15 cellular contexts compared by ENCODE assay signal in genomic region chr4:168850016-168850415, GRCh38.
DNase-seq lines count a peak whose midpoint lies in the region; ATAC-seq and TF ChIP-seq lines count a peak whose summit lies in the region.
"Had no signal": no experiment of that assay in that cellular context is flagged by ENCODE, and none has a peak within 500 bp of the region (broad histone marks: within the 10 kb centered on the region; RNA-seq: fewer than 3 reads in every experiment).

No MANE protein-coding gene starts in this region.

- H4K20me1 ChIP-seq in SK-N-SH (ENCODE audit: insufficient read depth), result peaks cover 19% of the 10 kb centered on the region

- H3K4me1 Mint-ChIP-seq in endodermal cell (peaks cover 37% of the 10 kb centered on the region), neural crest cell (peaks cover 45% of the 10 kb centered on the region)

- H3K27me3 Mint-ChIP-seq in endodermal cell (ENCODE audit: insufficient read depth) (peaks cover 14% of the 10 kb centered on the region), neural crest cell (ENCODE audit: low read depth) (no peaks in the 10 kb centered on the region)

- no peak for DNase-seq in SK-N-SH
- DNase-seq in endodermal cell, result no peak
- no peak for DNase-seq in neural crest cell (ENCODE audit: low read depth, low spot score)
- DNase-seq in tibial artery, result no peak
- no peak for DNase-seq in inferior parietal cortex (ENCODE audit: extremely low spot score)
- DNase-seq in SW 1271 (lab: John Stamatoyannopoulos, UW), result no peak
- no peak for DNase-seq in NCI-H526 (lab: John Stamatoyannopoulos, UW)
- DNase-seq: activated CD4-positive, CD25-positive, alpha-beta regulatory T cell; BE2C; H7; NCI-H2029 treated with DMSO at 0.1 percent for 48 hours; NCI-H526 treated with DMSO at 0.1 percent for 48 hours; PC-9; stimulated activated naive CD4-positive, alpha-beta T cell had no signal

- intact Hi-C loops in tibial artery (cut with DNase I; ENCODE audit: low total_unique reads), result no loop called here

- peak overlapping the region; percentile 14 for H3K4me3 Mint-ChIP-seq in endodermal cell
- H3K4me3 Mint-ChIP-seq in neural crest cell, result peak overlapping the region; percentile 29

- TF ChIP-seq CTCF in SK-N-SH (IDR thresholded peaks at IDR 0.05), result no peak
- TF ChIP-seq CTCF in endodermal cell (conservative IDR thresholded peaks at IDR 0.05), result no peak
- no peak for TF ChIP-seq CTCF in neural crest cell (conservative IDR thresholded peaks at IDR 0.05)
- no peak for TF ChIP-seq CTCF in tibial artery (IDR thresholded peaks at IDR 0.05)

- no peaks in the 10 kb centered on the region for H3K9me2 ChIP-seq in SK-N-SH

- no peaks in the 10 kb centered on the region for H3K27me3 ChIP-seq in SK-N-SH (ENCODE audit: insufficient read depth)
- no peaks in the 10 kb centered on the region for H3K27me3 ChIP-seq in endodermal cell (ENCODE audit: control insufficient read depth, insufficient read depth, low read length, poor library complexity, severe bottlenecking)
- no peaks in the 10 kb centered on the region for H3K27me3 ChIP-seq in tibial artery
- H3K27me3 ChIP-seq: BE2C had no signal

- H3K4me1 ChIP-seq in SK-N-SH (ENCODE audit: control insufficient read depth in 1 of 2, insufficient read depth in 2 of 2, low read depth in 1 of 2, low read length in 1 of 2), result peaks cover 20 to 32% of the 10 kb centered on the region in 2 experiments
- peaks cover 15% of the 10 kb centered on the region for H3K4me1 ChIP-seq in endodermal cell (ENCODE audit: control insufficient read depth, insufficient read depth, low read length)
- H3K4me1 ChIP-seq in tibial artery, result peaks cover 0 to 99% (median 73%) of the 10 kb centered on the region in 4 donors

- TF ChIP-seq RAD21 in SK-N-SH (IDR thresholded peaks at IDR 0.05; ENCODE audit: low read length), result no peak

- TF ChIP-seq EP300 in SK-N-SH (IDR thresholded peaks at IDR 0.05; ENCODE audit: borderline replicate concordance in 1 of 2, low read depth in 1 of 2, low read length in 1 of 2), result no peak

- POLR2A ChIA-PET in SK-N-SH (lab: Yijun Ruan, JAX), result no interaction called here

- H3K27ac Mint-ChIP-seq in endodermal cell (no peak overlapping the region), neural crest cell (ENCODE audit: unreplicated experiment) (peak overlapping the region; percentile 63)

- no peaks in the 10 kb centered on the region for H3K9me3 ChIP-seq in SK-N-SH
- no peaks in the 10 kb centered on the region for H3K9me3 ChIP-seq in endodermal cell (ENCODE audit: control insufficient read depth, low read length)
- no peaks in the 10 kb centered on the region for H3K9me3 ChIP-seq in tibial artery
- H3K9me3 ChIP-seq: BE2C had no signal

- H3K36me3 ChIP-seq in SK-N-SH (replicated peaks in 1 of 2; ENCODE audit: control insufficient read depth in 1 of 2, insufficient read depth in 2 of 2, low read length in 1 of 2), result peaks cover 14 to 27% of the 10 kb centered on the region in 2 experiments
- peaks cover 53% of the 10 kb centered on the region for H3K36me3 ChIP-seq in endodermal cell (ENCODE audit: control insufficient read depth, insufficient read depth, low read length)
- peaks cover 0 to 7% (median 0%) of the 10 kb centered on the region in 3 donors for H3K36me3 ChIP-seq in tibial artery
- H3K36me3 ChIP-seq: BE2C had no signal

- CTCF ChIA-PET in SK-N-SH (lab: Yijun Ruan, JAX), result interaction anchor here (1.0 to 1.2 kb wide), 3 partner anchors 9 to 51 kb away, joined by 3 read pairs; no protein-coding TSS in a partner anchor

- 100% methylated on average over 3 of the region's 3 CpGs for WGBS in SK-N-SH (ENCODE audit: low lambda C conversion rate)
- 82% methylated on average over 3 of the region's 3 CpGs; no CpG with 5 or more reads in 1 of the 2 experiments for WGBS in endodermal cell (ENCODE audit: insufficient coverage in 1 of 2, insufficient read length in 1 of 2), 2 experiments

- H3F3A ChIP-seq in SK-N-SH (replicated peaks; ENCODE audit: insufficient read depth), result peaks cover 30% of the 10 kb centered on the region

- H3K36me3 Mint-ChIP-seq in endodermal cell (ENCODE audit: low read depth), result peaks cover 22% of the 10 kb centered on the region
- peaks cover 14% of the 10 kb centered on the region for H3K36me3 Mint-ChIP-seq in neural crest cell (ENCODE audit: low read depth)

- H3K9me3 Mint-ChIP-seq in endodermal cell, result no peaks in the 10 kb centered on the region
- no peaks in the 10 kb centered on the region for H3K9me3 Mint-ChIP-seq in neural crest cell

- no peak overlapping the region for H2AFZ ChIP-seq in SK-N-SH (ENCODE audit: low read depth)
- H2AFZ ChIP-seq: PC-9 had no signal

- H3K4me3 ChIP-seq in SK-N-SH (ENCODE audit: low read depth in 2 of 2, low read length in 1 of 2) (0 out of 4 replicates have a peak overlapping the region, but pooled peaks of 1 of the 2 experiments have one; percentile 13), endodermal cell (ENCODE audit: low read length) (peak overlapping the region; percentile 57), tibial artery (no peak overlapping the region)
- H3K4me3 ChIP-seq: PC-9 had no signal

- no peak for ATAC-seq in GM18861 (IDR thresholded peaks at IDR 0.05; ENCODE audit: unreplicated experiment)

- H3K9ac ChIP-seq in SK-N-SH, result no peak overlapping the region
- peak overlapping the region; percentile 0 for H3K9ac ChIP-seq in endodermal cell (ENCODE audit: extremely low read depth, low read length, poor library complexity, severe bottlenecking)

- H3K4me2 ChIP-seq in SK-N-SH, result peak overlapping the region; percentile 90
- H3K4me2 ChIP-seq: PC-9 had no signal

- H3K27ac ChIP-seq in SK-N-SH (ENCODE audit: low read depth in 2 of 2, low read length in 1 of 2) (peak overlapping the region; percentile 83 to 86; a peak in 3 of 4 replicates), endodermal cell (ENCODE audit: low read depth, low read length) (peak overlapping the region; percentile 84), tibial artery (peak overlapping the region; percentile 88 to 98)
- H3K27ac ChIP-seq: PC-9 had no signal

- H3K79me2 ChIP-seq in SK-N-SH (ENCODE audit: insufficient read depth), result peaks cover 98% of the 10 kb centered on the region

TF ChIP-seq in SK-N-SH, 30 proteins besides CTCF, POLR2A, EP300 and RAD21:
- no peak for TF ChIP-seq MEF2A (IDR thresholded peaks at IDR 0.05; ENCODE audit: borderline replicate concordance, low read depth)
- TF ChIP-seq SMC3 (IDR thresholded peaks at IDR 0.05; ENCODE audit: low read depth, low read length), result no peak
- no peak for TF ChIP-seq MXI1 (IDR thresholded peaks at IDR 0.05; ENCODE audit: low read depth, low read length)
- TF ChIP-seq IRF3 (IDR thresholded peaks at IDR 0.05; ENCODE audit: low read depth, low read length), result no peak
